In the genomic region with DNA sequence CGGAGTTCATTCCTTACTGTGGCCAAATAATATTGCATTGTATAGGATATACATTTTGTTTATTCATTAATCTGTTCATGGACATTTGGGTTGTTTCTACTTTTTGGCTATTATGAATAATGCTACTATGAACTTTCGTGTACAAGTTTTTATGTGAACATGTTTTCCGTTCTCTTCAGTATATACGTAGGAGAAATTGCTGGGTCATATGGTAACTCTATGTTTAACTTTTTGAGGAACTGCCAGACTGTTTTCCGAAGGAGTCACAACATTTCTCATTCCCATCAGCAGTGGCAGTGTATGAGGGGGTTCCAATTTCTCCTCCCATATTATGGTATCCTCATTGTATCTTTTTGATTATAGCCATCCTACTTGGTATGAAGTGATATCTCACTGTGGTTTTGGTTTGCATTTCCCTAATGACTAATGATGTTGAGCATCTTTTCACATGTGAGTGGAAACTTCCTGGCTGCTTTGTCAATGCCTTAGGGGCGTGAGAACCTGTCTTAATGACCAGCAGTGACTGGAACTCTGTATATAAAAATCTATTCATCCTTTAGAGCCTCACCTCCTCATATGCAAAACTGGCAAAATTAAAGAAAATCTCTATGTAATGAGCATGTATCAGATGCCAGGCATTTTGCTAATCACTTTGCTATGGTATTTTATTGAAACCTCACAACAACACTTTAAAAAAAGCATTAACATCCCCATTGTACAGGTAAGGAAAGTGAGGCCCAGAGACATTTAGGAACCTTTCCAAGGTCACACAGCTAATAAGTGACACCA, we compare ENCODE assay signal across 9 cellular contexts. TPM values are rescaled to one million over a fixed set of nuclear protein-coding genes. Genes with fewer than 3 reads are reported as not detected.
DNase-seq lines count a peak whose midpoint lies in the region; ATAC-seq and TF ChIP-seq lines count a peak whose summit lies in the region.
"Had no signal": no experiment of that assay in that cellular context is flagged by ENCODE, and none has a peak within 500 bp of the region (broad histone marks: within the 10 kb centered on the region; RNA-seq: fewer than 3 reads in every experiment).

No MANE protein-coding gene starts in this region.

- ATAC-seq in heart left ventricle = peak in 2 of 4 donors; percentile 17 to 27
- ATAC-seq in left cardiac atrium = no peak

- TF ChIP-seq CTCF in heart left ventricle (IDR thresholded peaks at IDR 0.05) = no peak
- TF ChIP-seq CTCF in fibroblast of mammary gland (conservative IDR thresholded peaks at IDR 0.05; ENCODE audit: control insufficient read depth, insufficient read depth, low read depth, low read length) = no peak
- TF ChIP-seq CTCF in stomach (IDR thresholded peaks at IDR 0.05) = no peak
- no peak for TF ChIP-seq CTCF in ovary (IDR thresholded peaks at IDR 0.05)

- H3K27me3 ChIP-seq in heart left ventricle = no peaks in the 10 kb centered on the region
- no peaks in the 10 kb centered on the region for H3K27me3 ChIP-seq in stomach
- H3K27me3 ChIP-seq in ovary = no peaks in the 10 kb centered on the region

- H3K4me3 ChIP-seq in heart left ventricle = peak overlapping the region in 1 of 12 donors; percentile 25
- H3K4me3 ChIP-seq in fibroblast of mammary gland (ENCODE audit: control insufficient read depth, low read depth, low read length) = no peak overlapping the region
- H3K4me3 ChIP-seq in stomach = no peak overlapping the region
- no peak overlapping the region for H3K4me3 ChIP-seq in ovary
- H3K4me3 ChIP-seq: psoas muscle had no signal

- peak overlapping the region; percentile 83 for H3K4me3 Mint-ChIP-seq in T-helper 1 cell treated with Interleukin-12 subunit alpha and Interleukin-12 subunit beta and Interleukin-4 antibody, amounts not matched to agents 30 μg/mL and 1 μg/mL, for 36 hours

- WGBS in heart left ventricle, 4 donors = 82 to 92% (median 88%) methylated on average over 6 of the region's 6 CpGs
- WGBS in stomach, 5 donors = 70 to 81% (median 77%) methylated on average over 6 of the region's 6 CpGs
- WGBS in ovary, 3 donors = 83 to 92% (median 90%) methylated on average over 6 of the region's 6 CpGs

- H3K9me3 Mint-ChIP-seq in T-helper 1 cell treated with Interleukin-12 subunit alpha and Interleukin-12 subunit beta and Interleukin-4 antibody, amounts not matched to agents 30 μg/mL and 1 μg/mL, for 36 hours = peaks cover 8% of the 10 kb centered on the region

- H3K36me3 Mint-ChIP-seq in T-helper 1 cell treated with Interleukin-12 subunit alpha and Interleukin-12 subunit beta and Interleukin-4 antibody, amounts not matched to agents 30 μg/mL and 1 μg/mL, for 36 hours (ENCODE audit: low read depth) = peaks cover 21% of the 10 kb centered on the region

- TF ChIP-seq EP300 in stomach (IDR thresholded peaks at IDR 0.05) (no peak), ovary (IDR thresholded peaks at IDR 0.05) (no peak)

- DNase-seq in heart left ventricle = no peak
- DNase-seq in left cardiac atrium = no peak
- DNase-seq in fibroblast of mammary gland (ENCODE audit: low read depth) = peak; percentile 84
- no peak for DNase-seq in stomach
- no peak for DNase-seq in hypothalamus (lab: John Stamatoyannopoulos, UW)
- no peak for DNase-seq in ovary
- DNase-seq in Ammon's horn (ENCODE audit: low spot score) = no peak
- DNase-seq: psoas muscle had no signal

- H3K27ac ChIP-seq in heart left ventricle (peak overlapping the region in 9 of 12 donors; percentile 3 to 92 (median 49)), stomach (peak overlapping the region in 4 of 5 donors; percentile 3 to 82 (median 69)), ovary (no peak overlapping the region)
- H3K27ac ChIP-seq: psoas muscle had no signal

- H3K36me3 ChIP-seq in heart left ventricle (peaks cover 0 to 98% (median 35%) of the 10 kb centered on the region in 9 donors), stomach (peaks cover 0 to 63% (median 13%) of the 10 kb centered on the region in 4 donors), ovary (no peaks in the 10 kb centered on the region)

- peak overlapping the region; percentile 95 for H3K27ac Mint-ChIP-seq in T-helper 1 cell treated with Interleukin-12 subunit alpha and Interleukin-12 subunit beta and Interleukin-4 antibody, amounts not matched to agents 30 μg/mL and 1 μg/mL, for 36 hours

- H3K27me3 Mint-ChIP-seq in T-helper 1 cell treated with Interleukin-12 subunit alpha and Interleukin-12 subunit beta and Interleukin-4 antibody, amounts not matched to agents 30 μg/mL and 1 μg/mL, for 36 hours (ENCODE audit: low read depth) = no peaks in the 10 kb centered on the region

- H3K4me1 ChIP-seq in heart left ventricle (peaks cover 0 to 75% (median 12%) of the 10 kb centered on the region in 12 donors), stomach (peaks cover 0 to 29% (median 14%) of the 10 kb centered on the region in 4 donors), ovary (ENCODE audit: insufficient read depth) (no peaks in the 10 kb centered on the region)
- H3K4me1 ChIP-seq: psoas muscle had no signal

- peaks cover 71% of the 10 kb centered on the region for H3K4me1 Mint-ChIP-seq in T-helper 1 cell treated with Interleukin-12 subunit alpha and Interleukin-12 subunit beta and Interleukin-4 antibody, amounts not matched to agents 30 μg/mL and 1 μg/mL, for 36 hours (ENCODE audit: low read depth)

- H3K9me3 ChIP-seq in heart left ventricle (no peaks in the 10 kb centered on the region), stomach (no peaks in the 10 kb centered on the region), ovary (no peaks in the 10 kb centered on the region)
- H3K9me3 ChIP-seq: psoas muscle had no signal

- intact Hi-C loops in heart left ventricle (cut with DNase I) = no loop called here
- intact Hi-C loops in left cardiac atrium (cut with DNase I) = no loop called here
- intact Hi-C loops in stomach (cut with DNase I; ENCODE audit: low total_unique reads) = no loop called here
- intact Hi-C loops in ovary (cut with DNase I) = no loop called here

- TF ChIP-seq POLR2A in heart left ventricle (IDR thresholded peaks at IDR 0.05) = no peak
- TF ChIP-seq POLR2A in stomach (IDR thresholded peaks at IDR 0.05) = no peak
- no peak for TF ChIP-seq POLR2A in ovary (IDR thresholded peaks at IDR 0.05)

RNA-seq across cellular contexts. Expression of a gene that starts 47.8 kb away (rescaled TPM):
- 10 to 100 TPM in 8 of 9 donors, 1 to 10 TPM in 1; 8.5 to 41.0 (median 14.7) TPM for total RNA-seq in heart left ventricle
- polyA plus RNA-seq in heart left ventricle = 1 to 10 TPM; 3.8 to 7.6 TPM
- 10 to 100 TPM; 17.3 to 27.1 TPM for total RNA-seq in left cardiac atrium
- 100 to 1,000 TPM in 2 of 5 donors, 10 to 100 TPM in 2, 1 to 10 TPM in 1; 7.2 to 119 (median 56.8) TPM for total RNA-seq in stomach
- polyA plus RNA-seq in stomach = 1 to 10 TPM; 5.2 to 9.1 (median 7.8) TPM
- total RNA-seq in ovary = 10 to 100 TPM; 18.6 to 55.9 (median 41.1) TPM
- 10 to 100 TPM; 12.5 to 17.6 TPM for polyA plus RNA-seq in ovary

Comparison
In these comparisons a context has a peak if more than half of its experiments do, and no peak if none do; other contexts are left out.
1. H3K27ac ChIP-seq: peak in heart left ventricle (9 of 12) and stomach (4 of 5); none in ovary (0 of 2).